In genomic region chr9:76545191-76545590, GRCh38 we compare ENCODE assay signal across 14 cellular contexts.
A peak's percentile ranks its signal among the peaks of the same experiment; 100 is the strongest.
DNase-seq lines count a peak whose midpoint lies in the region; ATAC-seq, FAIRE-seq and TF ChIP-seq lines count a peak whose summit lies in the region.
"Had no signal": no experiment of that assay in that cellular context is flagged by ENCODE, and none has a peak within 500 bp of the region (broad histone marks: within the 10 kb centered on the region; RNA-seq: fewer than 3 reads in every experiment).

No MANE protein-coding gene starts in this region.

- no peaks in the 10 kb centered on the region for H3K79me1 ChIP-seq in neuronal stem cell (ENCODE audit: low read depth, low read length)

- no peaks in the 10 kb centered on the region for H3K36me3 ChIP-seq in colonic mucosa
- H3K36me3 ChIP-seq in mucosa of descending colon (ENCODE audit: low read depth) = no peaks in the 10 kb centered on the region
- no peaks in the 10 kb centered on the region for H3K36me3 ChIP-seq in transverse colon
- no peaks in the 10 kb centered on the region for H3K36me3 ChIP-seq in kidney (ENCODE audit: control insufficient read depth in 1 of 2, insufficient read depth in 2 of 2, low read length in 2 of 2)
- H3K36me3 ChIP-seq in neuronal stem cell (replicated peaks in 1 of 2; ENCODE audit: control insufficient read depth in 2 of 2, insufficient read depth in 2 of 2, low read length in 2 of 2) = no peaks in the 10 kb centered on the region

- ATAC-seq in mucosa of descending colon (peak; percentile 94), HG03280 (IDR thresholded peaks at IDR 0.05; ENCODE audit: unreplicated experiment) (no peak)
- ATAC-seq: CD8-positive, alpha-beta T cell had no signal

- H3K27ac ChIP-seq in colonic mucosa (no peak overlapping the region), transverse colon (peak overlapping the region in 3 of 4 donors; percentile 34 to 49 (median 38)), kidney (ENCODE audit: low read depth in 2 of 2, low read length in 2 of 2) (no peak overlapping the region), neuronal stem cell (replicated peaks; ENCODE audit: low read length) (no peak overlapping the region)

- DNase-seq in LHCN-M2 (ENCODE audit: low read depth) (peak; percentile 54), colonic mucosa (peak; percentile 64), mucosa of descending colon (peak in 1 of 3 donors; percentile 56), transverse colon (peak; percentile 26), kidney (no peak), neuronal stem cell (ENCODE audit: low spot score) (no peak)
- DNase-seq: CD8-positive, alpha-beta T cell; COR-L47; DMS153; GF-D8; H7; KG1 had no signal

- TF ChIP-seq POLR2A in transverse colon (IDR thresholded peaks at IDR 0.05) = no peak

- no peak overlapping the region for H2BK120ac ChIP-seq in neuronal stem cell (ENCODE audit: low read depth, low read length)

- in situ Hi-C loops in transverse colon (cut with MboI; ENCODE audit: low pct_ligation_motif_present in 1 of 4, low pct_unique_long_range_greater_than_20kb in 1 of 4, low sequenced_read_pairs in 3 of 4) = no loop called here

- no peak overlapping the region for H2AK5ac ChIP-seq in neuronal stem cell (ENCODE audit: low read depth, low read length)

- no peak overlapping the region for H2BK15ac ChIP-seq in neuronal stem cell (ENCODE audit: low read length)

- H3K9me3 ChIP-seq in colonic mucosa (no peaks in the 10 kb centered on the region), mucosa of descending colon (no peaks in the 10 kb centered on the region), transverse colon (no peaks in the 10 kb centered on the region), kidney (ENCODE audit: control insufficient read depth in 1 of 2, low read length in 2 of 2) (no peaks in the 10 kb centered on the region), neuronal stem cell (replicated peaks in 1 of 2; ENCODE audit: control insufficient read depth in 2 of 2, insufficient read depth in 1 of 2, low read depth in 1 of 2, low read length in 2 of 2) (no peaks in the 10 kb centered on the region)

- no peak overlapping the region for H2AFZ ChIP-seq in neuronal stem cell (ENCODE audit: low read length)

- TF ChIP-seq EP300 in transverse colon (IDR thresholded peaks at IDR 0.05; ENCODE audit: low read depth) = no peak

- H3K4me3 ChIP-seq in colonic mucosa = no peak overlapping the region
- no peak overlapping the region for H3K4me3 ChIP-seq in mucosa of descending colon
- H3K4me3 ChIP-seq in transverse colon = no peak overlapping the region
- H3K4me3 ChIP-seq in kidney (ENCODE audit: low read length in 2 of 2) = no peak overlapping the region
- no peak overlapping the region for H3K4me3 ChIP-seq in neuronal stem cell (ENCODE audit: low read length in 2 of 2)

- H3K9ac ChIP-seq in colonic mucosa (ENCODE audit: low read depth in 2 of 2, low read length in 2 of 2) = no peak overlapping the region
- no peak overlapping the region for H3K9ac ChIP-seq in kidney (ENCODE audit: low read length in 2 of 2)
- H3K9ac ChIP-seq in neuronal stem cell (ENCODE audit: low read depth, low read length, poor library complexity) = no peak overlapping the region

- H2BK5ac ChIP-seq in neuronal stem cell (ENCODE audit: low read length) = no peak overlapping the region

- intact Hi-C loops in colonic mucosa (cut with DNase I) = no loop called here
- intact Hi-C loops in mucosa of descending colon (cut with DNase I, micrococcal nuclease) = no loop called here
- intact Hi-C loops in transverse colon (cut with DNase I; ENCODE audit: low total_unique reads) = loop anchor here (2.0 kb wide), 1 partner anchor 56 kb away; no protein-coding TSS in a partner anchor
- intact Hi-C loops in kidney (cut with DNase I) = no loop called here

- H3K14ac ChIP-seq in neuronal stem cell (ENCODE audit: low read length) = no peak overlapping the region

- H2BK12ac ChIP-seq in neuronal stem cell (ENCODE audit: low read length) = no peak overlapping the region

- no peak overlapping the region for H3K4me2 ChIP-seq in neuronal stem cell (ENCODE audit: insufficient read depth, low read length, poor library complexity, severe bottlenecking)

- H3K4ac ChIP-seq in neuronal stem cell (ENCODE audit: low read length) = no peak overlapping the region

- 30 to 43% methylated on average over 2 of the region's 2 CpGs for WGBS in transverse colon (ENCODE audit: low coverage in 1 of 2), 2 donors
- WGBS in neuronal stem cell (ENCODE audit: extremely low coverage in 2 of 2, insufficient read length in 2 of 2, insufficient replicate concordance in 1 of 2), 2 donors = no CpG with 5 or more reads among the region's 2 CpGs

- no peak overlapping the region for H4K8ac ChIP-seq in neuronal stem cell (ENCODE audit: low read depth, low read length)

- H3K27me3 ChIP-seq in colonic mucosa (no peaks in the 10 kb centered on the region), transverse colon (no peaks in the 10 kb centered on the region), neuronal stem cell (ENCODE audit: control insufficient read depth in 3 of 3, insufficient read depth in 3 of 3, low read depth in 1 of 3, low read length in 3 of 3) (no peaks in the 10 kb centered on the region)

- H3K4me1 ChIP-seq in colonic mucosa = no peaks in the 10 kb centered on the region
- H3K4me1 ChIP-seq in mucosa of descending colon (ENCODE audit: low read depth) = peaks cover 9% of the 10 kb centered on the region
- peaks cover 0 to 15% (median 0%) of the 10 kb centered on the region in 4 donors for H3K4me1 ChIP-seq in transverse colon
- no peaks in the 10 kb centered on the region for H3K4me1 ChIP-seq in kidney (ENCODE audit: control insufficient read depth in 1 of 2, insufficient read depth in 1 of 2, low read depth in 1 of 2, low read length in 2 of 2)
- H3K4me1 ChIP-seq in neuronal stem cell (ENCODE audit: control insufficient read depth in 2 of 2, insufficient read depth in 1 of 2, low read depth in 1 of 2, low read length in 2 of 2) = no peaks in the 10 kb centered on the region

- FAIRE-seq in kidney (lab: Jason Lieb, UNC) = no peak
- FAIRE-seq: D721Med had no signal

- TF ChIP-seq CTCF in colonic mucosa (IDR thresholded peaks at IDR 0.05) (no peak), mucosa of descending colon (IDR thresholded peaks at IDR 0.05) (no peak), transverse colon (IDR thresholded peaks at IDR 0.05) (no peak), kidney (IDR thresholded peaks at IDR 0.05; ENCODE audit: borderline replicate concordance, extremely low read depth, insufficient read depth) (no peak)

- no peak overlapping the region for H4K91ac ChIP-seq in neuronal stem cell (ENCODE audit: low read depth, low read length, poor library complexity)

- no peak overlapping the region for H3K23ac ChIP-seq in neuronal stem cell (ENCODE audit: low read depth, low read length, poor library complexity)

- no peak overlapping the region for H3K18ac ChIP-seq in neuronal stem cell (ENCODE audit: low read length)

Comparison
In these comparisons a context has a peak if more than half of its experiments do, and no peak if none do; other contexts are left out.
1. DNase-seq: peak in LHCN-M2 (single experiment), colonic mucosa (single experiment) and transverse colon (single experiment); none in kidney (single experiment) and neuronal stem cell (single experiment).
2. H3K27ac ChIP-seq: peak in transverse colon (3 of 4); none in colonic mucosa (single experiment), kidney (0 of 2) and neuronal stem cell (single experiment).